Comparison of ENCODE assay signal across 1 cellular context in the genomic region with DNA sequence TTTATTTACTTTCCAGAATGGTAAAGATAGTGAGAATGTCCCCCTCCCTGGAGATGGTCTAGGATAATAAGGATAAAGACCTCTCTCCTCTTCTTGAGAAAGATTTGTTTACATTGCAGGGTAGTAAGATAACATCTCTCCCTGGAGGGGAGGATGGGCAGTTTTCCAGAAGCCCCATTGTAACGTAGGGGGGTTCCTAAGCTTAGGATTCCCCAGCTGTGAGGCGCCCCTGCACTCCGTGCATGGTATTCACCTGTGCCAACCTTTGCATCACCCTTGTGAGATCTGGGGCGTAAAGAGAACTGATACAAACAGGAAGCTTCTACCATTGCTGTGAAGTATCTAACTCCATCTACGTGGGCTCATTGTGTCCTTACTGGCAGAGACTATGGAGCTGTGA.
TF ChIP-seq lines count a peak whose summit lies in the region.

No MANE protein-coding gene starts in this region.

TF ChIP-seq in H1, 55 proteins besides CTCF, POLR2A, EP300 and RAD21:
- TF ChIP-seq KDM1A (IDR thresholded peaks at IDR 0.05; ENCODE audit: borderline replicate concordance, low read length) = no peak
- TF ChIP-seq, protein P1, sequence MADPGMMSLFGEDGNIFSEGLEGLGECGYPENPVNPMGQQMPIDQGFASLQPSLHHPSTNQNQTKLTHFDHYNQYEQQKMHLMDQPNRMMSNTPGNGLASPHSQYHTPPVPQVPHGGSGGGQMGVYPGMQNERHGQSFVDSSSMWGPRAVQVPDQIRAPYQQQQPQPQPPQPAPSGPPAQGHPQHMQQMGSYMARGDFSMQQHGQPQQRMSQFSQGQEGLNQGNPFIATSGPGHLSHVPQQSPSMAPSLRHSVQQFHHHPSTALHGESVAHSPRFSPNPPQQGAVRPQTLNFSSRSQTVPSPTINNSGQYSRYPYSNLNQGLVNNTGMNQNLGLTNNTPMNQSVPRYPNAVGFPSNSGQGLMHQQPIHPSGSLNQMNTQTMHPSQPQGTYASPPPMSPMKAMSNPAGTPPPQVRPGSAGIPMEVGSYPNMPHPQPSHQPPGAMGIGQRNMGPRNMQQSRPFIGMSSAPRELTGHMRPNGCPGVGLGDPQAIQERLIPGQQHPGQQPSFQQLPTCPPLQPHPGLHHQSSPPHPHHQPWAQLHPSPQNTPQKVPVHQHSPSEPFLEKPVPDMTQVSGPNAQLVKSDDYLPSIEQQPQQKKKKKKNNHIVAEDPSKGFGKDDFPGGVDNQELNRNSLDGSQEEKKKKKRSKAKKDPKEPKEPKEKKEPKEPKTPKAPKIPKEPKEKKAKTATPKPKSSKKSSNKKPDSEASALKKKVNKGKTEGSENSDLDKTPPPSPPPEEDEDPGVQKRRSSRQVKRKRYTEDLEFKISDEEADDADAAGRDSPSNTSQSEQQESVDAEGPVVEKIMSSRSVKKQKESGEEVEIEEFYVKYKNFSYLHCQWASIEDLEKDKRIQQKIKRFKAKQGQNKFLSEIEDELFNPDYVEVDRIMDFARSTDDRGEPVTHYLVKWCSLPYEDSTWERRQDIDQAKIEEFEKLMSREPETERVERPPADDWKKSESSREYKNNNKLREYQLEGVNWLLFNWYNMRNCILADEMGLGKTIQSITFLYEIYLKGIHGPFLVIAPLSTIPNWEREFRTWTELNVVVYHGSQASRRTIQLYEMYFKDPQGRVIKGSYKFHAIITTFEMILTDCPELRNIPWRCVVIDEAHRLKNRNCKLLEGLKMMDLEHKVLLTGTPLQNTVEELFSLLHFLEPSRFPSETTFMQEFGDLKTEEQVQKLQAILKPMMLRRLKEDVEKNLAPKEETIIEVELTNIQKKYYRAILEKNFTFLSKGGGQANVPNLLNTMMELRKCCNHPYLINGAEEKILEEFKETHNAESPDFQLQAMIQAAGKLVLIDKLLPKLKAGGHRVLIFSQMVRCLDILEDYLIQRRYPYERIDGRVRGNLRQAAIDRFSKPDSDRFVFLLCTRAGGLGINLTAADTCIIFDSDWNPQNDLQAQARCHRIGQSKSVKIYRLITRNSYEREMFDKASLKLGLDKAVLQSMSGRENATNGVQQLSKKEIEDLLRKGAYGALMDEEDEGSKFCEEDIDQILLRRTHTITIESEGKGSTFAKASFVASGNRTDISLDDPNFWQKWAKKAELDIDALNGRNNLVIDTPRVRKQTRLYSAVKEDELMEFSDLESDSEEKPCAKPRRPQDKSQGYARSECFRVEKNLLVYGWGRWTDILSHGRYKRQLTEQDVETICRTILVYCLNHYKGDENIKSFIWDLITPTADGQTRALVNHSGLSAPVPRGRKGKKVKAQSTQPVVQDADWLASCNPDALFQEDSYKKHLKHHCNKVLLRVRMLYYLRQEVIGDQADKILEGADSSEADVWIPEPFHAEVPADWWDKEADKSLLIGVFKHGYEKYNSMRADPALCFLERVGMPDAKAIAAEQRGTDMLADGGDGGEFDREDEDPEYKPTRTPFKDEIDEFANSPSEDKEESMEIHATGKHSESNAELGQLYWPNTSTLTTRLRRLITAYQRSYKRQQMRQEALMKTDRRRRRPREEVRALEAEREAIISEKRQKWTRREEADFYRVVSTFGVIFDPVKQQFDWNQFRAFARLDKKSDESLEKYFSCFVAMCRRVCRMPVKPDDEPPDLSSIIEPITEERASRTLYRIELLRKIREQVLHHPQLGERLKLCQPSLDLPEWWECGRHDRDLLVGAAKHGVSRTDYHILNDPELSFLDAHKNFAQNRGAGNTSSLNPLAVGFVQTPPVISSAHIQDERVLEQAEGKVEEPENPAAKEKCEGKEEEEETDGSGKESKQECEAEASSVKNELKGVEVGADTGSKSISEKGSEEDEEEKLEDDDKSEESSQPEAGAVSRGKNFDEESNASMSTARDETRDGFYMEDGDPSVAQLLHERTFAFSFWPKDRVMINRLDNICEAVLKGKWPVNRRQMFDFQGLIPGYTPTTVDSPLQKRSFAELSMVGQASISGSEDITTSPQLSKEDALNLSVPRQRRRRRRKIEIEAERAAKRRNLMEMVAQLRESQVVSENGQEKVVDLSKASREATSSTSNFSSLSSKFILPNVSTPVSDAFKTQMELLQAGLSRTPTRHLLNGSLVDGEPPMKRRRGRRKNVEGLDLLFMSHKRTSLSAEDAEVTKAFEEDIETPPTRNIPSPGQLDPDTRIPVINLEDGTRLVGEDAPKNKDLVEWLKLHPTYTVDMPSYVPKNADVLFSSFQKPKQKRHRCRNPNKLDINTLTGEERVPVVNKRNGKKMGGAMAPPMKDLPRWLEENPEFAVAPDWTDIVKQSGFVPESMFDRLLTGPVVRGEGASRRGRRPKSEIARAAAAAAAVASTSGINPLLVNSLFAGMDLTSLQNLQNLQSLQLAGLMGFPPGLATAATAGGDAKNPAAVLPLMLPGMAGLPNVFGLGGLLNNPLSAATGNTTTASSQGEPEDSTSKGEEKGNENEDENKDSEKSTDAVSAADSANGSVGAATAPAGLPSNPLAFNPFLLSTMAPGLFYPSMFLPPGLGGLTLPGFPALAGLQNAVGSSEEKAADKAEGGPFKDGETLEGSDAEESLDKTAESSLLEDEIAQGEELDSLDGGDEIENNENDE (IDR thresholded peaks at IDR 0.05; ENCODE audit: insufficient replicate concordance, low read length) = no peak
- TF ChIP-seq RFX5 (IDR thresholded peaks at IDR 0.05; ENCODE audit: borderline replicate concordance, low read depth, low read length) = no peak
- TF ChIP-seq CBX8 (IDR thresholded peaks at IDR 0.05; ENCODE audit: borderline replicate concordance, low read depth, low read length) = no peak
- no peak for TF ChIP-seq GTF2F1 (IDR thresholded peaks at IDR 0.05; ENCODE audit: borderline replicate concordance, low read depth, low read length)
- no peak for TF ChIP-seq CTBP2 (IDR thresholded peaks at IDR 0.05; ENCODE audit: borderline replicate concordance, insufficient read depth, insufficient read length, low read length)
- no peak for TF ChIP-seq SUZ12 (IDR thresholded peaks at IDR 0.05; ENCODE audit: low read length)
- TF ChIP-seq ASH2L (IDR thresholded peaks at IDR 0.05; ENCODE audit: low read length) = no peak
- no peak for TF ChIP-seq TAF1 (IDR thresholded peaks at IDR 0.05; ENCODE audit: low read depth, low read length)
- no peak for TF ChIP-seq JUND (IDR thresholded peaks at IDR 0.05; ENCODE audit: low read length)
- no peak for TF ChIP-seq EZH2 (IDR thresholded peaks at IDR 0.05; ENCODE audit: low read depth, low read length, severe bottlenecking)
- no peak for TF ChIP-seq EGR1 (IDR thresholded peaks at IDR 0.05; ENCODE audit: borderline replicate concordance, low read depth, low read length)
- no peak for TF ChIP-seq SRF (IDR thresholded peaks at IDR 0.05; ENCODE audit: low read depth, low read length)
- no peak for TF ChIP-seq HDAC6 (IDR thresholded peaks at IDR 0.05; ENCODE audit: low read depth, low read length)
- TF ChIP-seq CHD1 (IDR thresholded peaks at IDR 0.05; ENCODE audit: low read depth, low read length) = no peak
- TF ChIP-seq RXRA (IDR thresholded peaks at IDR 0.05; ENCODE audit: insufficient read depth, low read depth, low read length) = no peak
- no peak for TF ChIP-seq FOSL1 (IDR thresholded peaks at IDR 0.05; ENCODE audit: insufficient read depth, low read depth, low read length)
